In genomic region chr20:61956396-61957342, GRCh38 we compare ENCODE assay signal across 24 cellular contexts.
DNase-seq lines count a peak whose midpoint lies in the region; ATAC-seq and TF ChIP-seq lines count a peak whose summit lies in the region.
"Had no signal": no experiment of that assay in that cellular context is flagged by ENCODE, and none has a peak within 500 bp of the region (broad histone marks: within the 10 kb centered on the region; RNA-seq: fewer than 3 reads in every experiment).

No MANE protein-coding gene starts in this region.

- H3K4me3 ChIP-seq in heart right ventricle (no peak overlapping the region), fibroblast of the aortic adventitia (ENCODE audit: low read depth, low read length) (no peak overlapping the region), A673 (ENCODE audit: low read depth, low read length, poor library complexity, severe bottlenecking) (no peak overlapping the region)
- H3K4me3 ChIP-seq: gastrocnemius medialis, prostate gland, smooth muscle cell, uterus had no signal

- H3K27ac ChIP-seq in heart right ventricle (no peak overlapping the region), A673 (ENCODE audit: low read depth, low read length, poor library complexity, severe bottlenecking) (no peak overlapping the region)
- H3K27ac ChIP-seq: gastrocnemius medialis, prostate gland, uterus had no signal

- no peak overlapping the region for H3K27ac Mint-ChIP-seq in T-helper 17 cell
- H3K27ac Mint-ChIP-seq: CD14-positive monocyte; mesothelial cell of epicardium; natural killer cell treated with Interleukin-12 subunit alpha and Interleukin-12 subunit beta and Interleukin-15 and Interleukin-18, amount 100 ng/mL, for 72 hours had no signal

- no peaks in the 10 kb centered on the region for H3K36me3 ChIP-seq in heart right ventricle
- H3K36me3 ChIP-seq in A673 (ENCODE audit: insufficient read depth, low read length, poor library complexity, severe bottlenecking) = no peaks in the 10 kb centered on the region
- H3K36me3 ChIP-seq: gastrocnemius medialis, prostate gland, uterus had no signal

- POLR2A ChIA-PET in A673 (lab: Charles Lee; ENCODE audit: low non-redundant PET) = no interaction called here

- peaks cover 39% of the 10 kb centered on the region for H3K27me3 Mint-ChIP-seq in T-helper 17 cell

- intact Hi-C loops in cardiac septum (cut with DNase I) (no loop called here), heart right ventricle (cut with DNase I) (no loop called here), A673 (cut with micrococcal nuclease; ENCODE audit: unreplicated experiment) (no loop called here)

- peak overlapping the region; percentile 36 for H3K4me3 Mint-ChIP-seq in T-helper 17 cell
- H3K4me3 Mint-ChIP-seq: CD14-positive monocyte; mesothelial cell of epicardium; natural killer cell treated with Interleukin-12 subunit alpha and Interleukin-12 subunit beta and Interleukin-15 and Interleukin-18, amount 100 ng/mL, for 72 hours had no signal

- 48 to 51% methylated on average over 12 of the region's 12 CpGs for WGBS in heart right ventricle, 2 donors

- peaks cover 7% of the 10 kb centered on the region for H3K4me1 Mint-ChIP-seq in T-helper 17 cell
- H3K4me1 Mint-ChIP-seq: CD14-positive monocyte, mesothelial cell of epicardium had no signal

- ATAC-seq in heart right ventricle (no peak), T-helper 17 cell (no peak), GM19023 (IDR thresholded peaks at IDR 0.05; ENCODE audit: unreplicated experiment) (no peak)
- ATAC-seq: gastrocnemius medialis; natural killer cell treated with Interleukin-12 subunit alpha and Interleukin-12 subunit beta and Interleukin-15 and Interleukin-18, amount 100 ng/mL, for 72 hours had no signal

- CTCF ChIA-PET in A673 (lab: Charles Lee) = no interaction called here

- BruUV-seq in A673 (replicated peaks; lab: Mats Ljungman, UMichigan) = no TSS peak

- H3K36me3 Mint-ChIP-seq in T-helper 17 cell (ENCODE audit: low read depth) = peaks cover 3% of the 10 kb centered on the region
- H3K36me3 Mint-ChIP-seq: CD14-positive monocyte; mesothelial cell of epicardium; natural killer cell treated with Interleukin-12 subunit alpha and Interleukin-12 subunit beta and Interleukin-15 and Interleukin-18, amount 100 ng/mL, for 72 hours had no signal

- TF ChIP-seq CTCF in heart right ventricle (IDR thresholded peaks at IDR 0.05) (no peak), fibroblast of the aortic adventitia (IDR thresholded peaks at IDR 0.05; ENCODE audit: insufficient read depth, low read length) (no peak), A673 (conservative IDR thresholded peaks at IDR 0.05; ENCODE audit: low read depth, low read length) (no peak)

- H3K4me1 ChIP-seq in heart right ventricle (no peaks in the 10 kb centered on the region), A673 (ENCODE audit: insufficient read depth, low read length, poor library complexity, severe bottlenecking) (no peaks in the 10 kb centered on the region)
- H3K4me1 ChIP-seq: gastrocnemius medialis, prostate gland, uterus had no signal

- H3K9me3 ChIP-seq in heart right ventricle = no peaks in the 10 kb centered on the region
- H3K9me3 ChIP-seq in T-helper 17 cell (ENCODE audit: control insufficient read depth, low read length, poor library complexity, severe bottlenecking) = no peaks in the 10 kb centered on the region
- H3K9me3 ChIP-seq in A673 (ENCODE audit: low read depth, low read length, poor library complexity, severe bottlenecking) = no peaks in the 10 kb centered on the region
- H3K9me3 ChIP-seq: gastrocnemius medialis, prostate gland, uterus had no signal

- DNase-seq in cardiac septum (ENCODE audit: low spot score) = peak; percentile 5
- no peak for DNase-seq in heart right ventricle
- no peak for DNase-seq in T-helper 17 cell
- peak; percentile 60 for DNase-seq in fibroblast of the aortic adventitia (ENCODE audit: low read depth)
- no peak for DNase-seq in A673 (ENCODE audit: low spot score)
- DNase-seq in DMS114 treated with DMSO at 0.1 percent for 48 hours (lab: John Stamatoyannopoulos, UW; ENCODE audit: unreplicated experiment) = no peak
- no peak for DNase-seq in DMS53 (lab: John Stamatoyannopoulos, UW)
- DNase-seq: activated CD4-positive, alpha-beta T cell treated with anti-CD3 and anti-CD28 coated beads, Interleukin-2, amount 50 U/mL, for 4 hours; activated gamma-delta T cell; anterior cingulate cortex; DMS 273 treated with DMSO at 0.1 percent for 48 hours; HCEC 1CT; NCI-H2029 treated with DMSO at 0.1 percent for 48 hours; NCI-H510A; Right ventricle myocardium superior; stimulated activated CD4-positive, alpha-beta T cell treated with anti-CD3 and anti-CD28 coated beads, Interleukin-4, amount 100 ng/mL, for 1 hour; uterus had no signal

- H3K27me3 ChIP-seq in heart right ventricle = peaks cover 0 to 29% (median 9%) of the 10 kb centered on the region in 7 donors
- peaks cover 37% of the 10 kb centered on the region for H3K27me3 ChIP-seq in A673 (replicated peaks; ENCODE audit: insufficient read depth, low read depth, low read length, poor library complexity)
- H3K27me3 ChIP-seq: gastrocnemius medialis, uterus had no signal

Comparison
In these comparisons a context has a peak if more than half of its experiments do, and no peak if none do; other contexts are left out.
1. DNase-seq: peak in cardiac septum (single experiment) and fibroblast of the aortic adventitia (single experiment); none in heart right ventricle (0 of 2), T-helper 17 cell (0 of 3), A673 (single experiment), DMS114 treated with DMSO at 0.1 percent for 48 hours (single experiment) and DMS53 (single experiment).